Comparison of ENCODE assay signal across 1 cellular context in the genomic region with DNA sequence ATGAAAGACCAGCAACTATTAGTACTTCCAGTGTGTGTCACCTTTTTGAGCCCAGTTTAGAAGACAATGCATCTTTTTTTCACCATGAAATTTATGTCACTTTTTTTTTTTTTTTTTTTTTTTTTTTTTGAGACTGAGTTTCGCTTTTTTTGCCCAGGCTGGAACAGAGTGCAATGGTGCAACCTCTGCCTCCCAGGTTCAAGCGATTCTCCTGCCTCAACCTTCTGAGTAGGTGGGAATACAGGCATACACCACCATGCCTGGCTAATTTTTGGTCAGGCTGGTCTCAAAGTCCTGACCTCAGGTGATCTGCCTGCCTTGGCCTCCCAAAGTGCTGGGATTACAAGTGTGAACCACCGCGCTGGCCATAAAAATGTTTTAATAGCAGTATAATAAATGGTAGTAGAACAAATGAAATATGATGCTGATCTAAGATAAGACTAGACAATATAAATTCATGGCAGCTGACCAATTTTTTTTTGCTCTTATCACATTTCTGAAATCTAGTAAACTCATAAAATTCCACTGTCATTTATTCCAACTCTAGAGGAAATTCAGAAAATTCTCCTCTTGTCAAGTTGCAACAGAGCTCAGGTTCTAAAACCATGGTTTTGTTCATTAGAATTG.
TF ChIP-seq lines count a peak whose summit lies in the region.

No MANE protein-coding gene starts in this region.

TF ChIP-seq in GM23338, 12 proteins besides CTCF, POLR2A, EP300 and RAD21:
- TF ChIP-seq, protein P1, sequence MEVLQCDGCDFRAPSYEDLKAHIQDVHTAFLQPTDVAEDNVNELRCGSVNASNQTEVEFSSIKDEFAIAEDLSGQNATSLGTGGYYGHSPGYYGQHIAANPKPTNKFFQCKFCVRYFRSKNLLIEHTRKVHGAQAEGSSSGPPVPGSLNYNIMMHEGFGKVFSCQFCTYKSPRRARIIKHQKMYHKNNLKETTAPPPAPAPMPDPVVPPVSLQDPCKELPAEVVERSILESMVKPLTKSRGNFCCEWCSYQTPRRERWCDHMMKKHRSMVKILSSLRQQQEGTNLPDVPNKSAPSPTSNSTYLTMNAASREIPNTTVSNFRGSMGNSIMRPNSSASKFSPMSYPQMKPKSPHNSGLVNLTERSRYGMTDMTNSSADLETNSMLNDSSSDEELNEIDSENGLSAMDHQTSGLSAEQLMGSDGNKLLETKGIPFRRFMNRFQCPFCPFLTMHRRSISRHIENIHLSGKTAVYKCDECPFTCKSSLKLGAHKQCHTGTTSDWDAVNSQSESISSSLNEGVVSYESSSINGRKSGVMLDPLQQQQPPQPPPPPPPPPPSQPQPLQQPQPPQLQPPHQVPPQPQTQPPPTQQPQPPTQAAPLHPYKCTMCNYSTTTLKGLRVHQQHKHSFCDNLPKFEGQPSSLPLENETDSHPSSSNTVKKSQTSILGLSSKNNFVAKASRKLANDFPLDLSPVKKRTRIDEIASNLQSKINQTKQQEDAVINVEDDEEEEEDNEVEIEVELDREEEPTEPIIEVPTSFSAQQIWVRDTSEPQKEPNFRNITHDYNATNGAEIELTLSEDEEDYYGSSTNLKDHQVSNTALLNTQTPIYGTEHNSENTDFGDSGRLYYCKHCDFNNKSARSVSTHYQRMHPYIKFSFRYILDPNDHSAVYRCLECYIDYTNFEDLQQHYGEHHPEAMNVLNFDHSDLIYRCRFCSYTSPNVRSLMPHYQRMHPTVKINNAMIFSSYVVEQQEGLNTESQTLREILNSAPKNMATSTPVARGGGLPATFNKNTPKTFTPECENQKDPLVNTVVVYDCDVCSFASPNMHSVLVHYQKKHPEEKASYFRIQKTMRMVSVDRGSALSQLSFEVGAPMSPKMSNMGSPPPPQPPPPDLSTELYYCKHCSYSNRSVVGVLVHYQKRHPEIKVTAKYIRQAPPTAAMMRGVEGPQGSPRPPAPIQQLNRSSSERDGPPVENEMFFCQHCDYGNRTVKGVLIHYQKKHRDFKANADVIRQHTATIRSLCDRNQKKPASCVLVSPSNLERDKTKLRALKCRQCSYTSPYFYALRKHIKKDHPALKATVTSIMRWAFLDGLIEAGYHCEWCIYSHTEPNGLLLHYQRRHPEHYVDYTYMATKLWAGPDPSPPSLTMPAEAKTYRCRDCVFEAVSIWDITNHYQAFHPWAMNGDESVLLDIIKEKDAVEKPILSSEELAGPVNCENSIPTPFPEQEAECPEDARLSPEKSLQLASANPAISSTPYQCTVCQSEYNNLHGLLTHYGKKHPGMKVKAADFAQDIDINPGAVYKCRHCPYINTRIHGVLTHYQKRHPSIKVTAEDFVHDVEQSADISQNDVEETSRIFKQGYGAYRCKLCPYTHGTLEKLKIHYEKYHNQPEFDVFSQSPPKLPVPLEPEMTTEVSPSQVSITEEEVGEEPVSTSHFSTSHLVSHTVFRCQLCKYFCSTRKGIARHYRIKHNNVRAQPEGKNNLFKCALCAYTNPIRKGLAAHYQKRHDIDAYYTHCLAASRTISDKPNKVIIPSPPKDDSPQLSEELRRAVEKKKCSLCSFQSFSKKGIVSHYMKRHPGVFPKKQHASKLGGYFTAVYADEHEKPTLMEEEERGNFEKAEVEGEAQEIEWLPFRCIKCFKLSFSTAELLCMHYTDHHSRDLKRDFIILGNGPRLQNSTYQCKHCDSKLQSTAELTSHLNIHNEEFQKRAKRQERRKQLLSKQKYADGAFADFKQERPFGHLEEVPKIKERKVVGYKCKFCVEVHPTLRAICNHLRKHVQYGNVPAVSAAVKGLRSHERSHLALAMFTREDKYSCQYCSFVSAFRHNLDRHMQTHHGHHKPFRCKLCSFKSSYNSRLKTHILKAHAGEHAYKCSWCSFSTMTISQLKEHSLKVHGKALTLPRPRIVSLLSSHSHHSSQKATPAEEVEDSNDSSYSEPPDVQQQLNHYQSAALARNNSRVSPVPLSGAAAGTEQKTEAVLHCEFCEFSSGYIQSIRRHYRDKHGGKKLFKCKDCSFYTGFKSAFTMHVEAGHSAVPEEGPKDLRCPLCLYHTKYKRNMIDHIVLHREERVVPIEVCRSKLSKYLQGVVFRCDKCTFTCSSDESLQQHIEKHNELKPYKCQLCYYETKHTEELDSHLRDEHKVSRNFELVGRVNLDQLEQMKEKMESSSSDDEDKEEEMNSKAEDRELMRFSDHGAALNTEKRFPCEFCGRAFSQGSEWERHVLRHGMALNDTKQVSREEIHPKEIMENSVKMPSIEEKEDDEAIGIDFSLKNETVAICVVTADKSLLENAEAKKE (CRISPR knock-in tag; IDR thresholded peaks at IDR 0.05), result no peak
- TF ChIP-seq CREB1 (CRISPR knock-in tag; IDR thresholded peaks at IDR 0.05; ENCODE audit: low read depth) (no peak), EZH2phosphoT487 (IDR thresholded peaks at IDR 0.05; ENCODE audit: unreplicated experiment) (no peak), POLR2AphosphoS5 (IDR thresholded peaks at IDR 0.05; ENCODE audit: low read depth) (no peak), ZNF331 (CRISPR knock-in tag; IDR thresholded peaks at IDR 0.05; ENCODE audit: low read depth) (no peak), STAT1 (IDR thresholded peaks at IDR 0.05; ENCODE audit: unreplicated experiment) (no peak), EZH2 (IDR thresholded peaks at IDR 0.05; ENCODE audit: low read depth, unreplicated experiment) (no peak), JUNB (IDR thresholded peaks at IDR 0.05; ENCODE audit: unreplicated experiment) (no peak), ZNF114 (CRISPR knock-in tag; IDR thresholded peaks at IDR 0.05) (no peak), NANOG (IDR thresholded peaks at IDR 0.05; ENCODE audit: borderline replicate concordance) (no peak)
- TF ChIP-seq, protein P2, sequence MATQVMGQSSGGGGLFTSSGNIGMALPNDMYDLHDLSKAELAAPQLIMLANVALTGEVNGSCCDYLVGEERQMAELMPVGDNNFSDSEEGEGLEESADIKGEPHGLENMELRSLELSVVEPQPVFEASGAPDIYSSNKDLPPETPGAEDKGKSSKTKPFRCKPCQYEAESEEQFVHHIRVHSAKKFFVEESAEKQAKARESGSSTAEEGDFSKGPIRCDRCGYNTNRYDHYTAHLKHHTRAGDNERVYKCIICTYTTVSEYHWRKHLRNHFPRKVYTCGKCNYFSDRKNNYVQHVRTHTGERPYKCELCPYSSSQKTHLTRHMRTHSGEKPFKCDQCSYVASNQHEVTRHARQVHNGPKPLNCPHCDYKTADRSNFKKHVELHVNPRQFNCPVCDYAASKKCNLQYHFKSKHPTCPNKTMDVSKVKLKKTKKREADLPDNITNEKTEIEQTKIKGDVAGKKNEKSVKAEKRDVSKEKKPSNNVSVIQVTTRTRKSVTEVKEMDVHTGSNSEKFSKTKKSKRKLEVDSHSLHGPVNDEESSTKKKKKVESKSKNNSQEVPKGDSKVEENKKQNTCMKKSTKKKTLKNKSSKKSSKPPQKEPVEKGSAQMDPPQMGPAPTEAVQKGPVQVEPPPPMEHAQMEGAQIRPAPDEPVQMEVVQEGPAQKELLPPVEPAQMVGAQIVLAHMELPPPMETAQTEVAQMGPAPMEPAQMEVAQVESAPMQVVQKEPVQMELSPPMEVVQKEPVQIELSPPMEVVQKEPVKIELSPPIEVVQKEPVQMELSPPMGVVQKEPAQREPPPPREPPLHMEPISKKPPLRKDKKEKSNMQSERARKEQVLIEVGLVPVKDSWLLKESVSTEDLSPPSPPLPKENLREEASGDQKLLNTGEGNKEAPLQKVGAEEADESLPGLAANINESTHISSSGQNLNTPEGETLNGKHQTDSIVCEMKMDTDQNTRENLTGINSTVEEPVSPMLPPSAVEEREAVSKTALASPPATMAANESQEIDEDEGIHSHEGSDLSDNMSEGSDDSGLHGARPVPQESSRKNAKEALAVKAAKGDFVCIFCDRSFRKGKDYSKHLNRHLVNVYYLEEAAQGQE (IDR thresholded peaks at IDR 0.05; ENCODE audit: unreplicated experiment), result no peak
- TF ChIP-seq, protein P3, sequence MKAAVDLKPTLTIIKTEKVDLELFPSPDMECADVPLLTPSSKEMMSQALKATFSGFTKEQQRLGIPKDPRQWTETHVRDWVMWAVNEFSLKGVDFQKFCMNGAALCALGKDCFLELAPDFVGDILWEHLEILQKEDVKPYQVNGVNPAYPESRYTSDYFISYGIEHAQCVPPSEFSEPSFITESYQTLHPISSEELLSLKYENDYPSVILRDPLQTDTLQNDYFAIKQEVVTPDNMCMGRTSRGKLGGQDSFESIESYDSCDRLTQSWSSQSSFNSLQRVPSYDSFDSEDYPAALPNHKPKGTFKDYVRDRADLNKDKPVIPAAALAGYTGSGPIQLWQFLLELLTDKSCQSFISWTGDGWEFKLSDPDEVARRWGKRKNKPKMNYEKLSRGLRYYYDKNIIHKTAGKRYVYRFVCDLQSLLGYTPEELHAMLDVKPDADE (IDR thresholded peaks at IDR 0.05), result no peak
